ENCODE assay signal across 14 cellular contexts in the genomic region with DNA sequence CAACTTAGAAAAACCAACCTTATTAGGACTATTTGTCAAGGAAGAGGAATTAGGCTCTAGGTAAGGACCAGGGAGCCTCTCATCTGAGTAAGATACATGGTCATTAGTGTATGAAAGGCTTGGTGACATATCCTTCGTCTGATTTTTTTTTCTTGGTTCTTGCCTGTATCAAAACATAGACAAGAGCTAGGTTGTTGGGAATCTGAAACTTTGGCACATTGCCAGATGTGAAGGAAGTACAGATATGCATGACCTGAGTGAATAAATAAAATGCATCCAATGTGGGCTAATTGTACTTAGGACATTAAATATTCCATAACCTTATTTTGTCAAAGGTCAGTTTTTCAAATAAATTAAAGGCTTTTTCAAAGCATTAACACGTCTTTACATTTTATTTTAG.
"Had no signal": no experiment of that assay in that cellular context is flagged by ENCODE, and none has a peak within 500 bp of the region (broad histone marks: within the 10 kb centered on the region; RNA-seq: fewer than 3 reads in every experiment).

No MANE protein-coding gene starts in this region.

- H3K27ac ChIP-seq: adrenal gland, esophagus muscularis mucosa, foreskin keratinocyte, spleen, suprapubic skin had no signal

- H3K4me3 ChIP-seq: adrenal gland, esophagus muscularis mucosa, spleen, suprapubic skin had no signal

- H3K9me3 Mint-ChIP-seq: stimulated activated naive CD8-positive, alpha-beta T cell treated with anti-CD3 and anti-CD28 coated beads, Interleukin-15, Interleukin-2, amounts not matched to agents 100 ng/mL and 50 ng/mL, for 24 hours had no signal

- H3K27me3 Mint-ChIP-seq: activated naive CD4-positive, alpha-beta T cell treated with anti-CD3 and anti-CD28 coated beads, Interleukin-2, amount 10 ng/mL, durations not matched to agents 7 days and 5 days; stimulated activated naive CD8-positive, alpha-beta T cell treated with anti-CD3 and anti-CD28 coated beads, Interleukin-15, Interleukin-2, amounts not matched to agents 100 ng/mL and 50 ng/mL, for 24 hours had no signal

- H3K9me3 ChIP-seq: adrenal gland, esophagus muscularis mucosa, spleen, suprapubic skin had no signal

- H3K36me3 Mint-ChIP-seq: activated naive CD4-positive, alpha-beta T cell treated with anti-CD3 and anti-CD28 coated beads, Interleukin-2, amount 10 ng/mL, durations not matched to agents 7 days and 5 days had no signal

- DNase-seq: activated CD4-positive, alpha-beta T cell treated with anti-CD3 and anti-CD28 coated beads, Interleukin-2, amount 50 U/mL, for 1 hour; activated naive CD4-positive, alpha-beta T cell treated with anti-CD3 and anti-CD28 coated beads, Interleukin-2, amount 10 ng/mL, durations not matched to agents 7 days and 5 days; activated T-cell treated with anti-CD3 and anti-CD28 coated beads for 4 hours; adrenal gland; cortex of kidney; effector CD4-positive, alpha-beta T cell; foreskin keratinocyte; glutamatergic neuron; spleen; trophoblast cell had no signal

- H3K4me3 Mint-ChIP-seq: activated naive CD4-positive, alpha-beta T cell treated with anti-CD3 and anti-CD28 coated beads, Interleukin-2, amount 10 ng/mL, durations not matched to agents 7 days and 5 days; activated T-helper 17 cell treated with anti-CD3 and anti-CD28 coated beads, Interleukin-2, amount 50 U/mL, for 72 hours; stimulated activated naive CD8-positive, alpha-beta T cell treated with anti-CD3 and anti-CD28 coated beads, Interleukin-15, Interleukin-2, amounts not matched to agents 100 ng/mL and 50 ng/mL, for 24 hours had no signal

- H3K27me3 ChIP-seq: adrenal gland, esophagus muscularis mucosa, spleen, suprapubic skin had no signal

- H3K36me3 ChIP-seq: adrenal gland, esophagus muscularis mucosa, spleen, suprapubic skin had no signal

- H3K27ac Mint-ChIP-seq: activated naive CD4-positive, alpha-beta T cell treated with anti-CD3 and anti-CD28 coated beads, Interleukin-2, amount 10 ng/mL, durations not matched to agents 7 days and 5 days; activated T-helper 17 cell treated with anti-CD3 and anti-CD28 coated beads, Interleukin-2, amount 50 U/mL, for 72 hours; stimulated activated naive CD8-positive, alpha-beta T cell treated with anti-CD3 and anti-CD28 coated beads, Interleukin-15, Interleukin-2, amounts not matched to agents 100 ng/mL and 50 ng/mL, for 24 hours had no signal

- H3K4me1 ChIP-seq: adrenal gland, esophagus muscularis mucosa, foreskin keratinocyte, spleen, suprapubic skin had no signal

- H3K4me1 Mint-ChIP-seq: activated naive CD4-positive, alpha-beta T cell treated with anti-CD3 and anti-CD28 coated beads, Interleukin-2, amount 10 ng/mL, durations not matched to agents 7 days and 5 days; activated T-helper 17 cell treated with anti-CD3 and anti-CD28 coated beads, Interleukin-2, amount 50 U/mL, for 72 hours had no signal
